8 cellular contexts compared by ENCODE assay signal in genomic region chr20:6636209-6637159, GRCh38.
DNase-seq lines count a peak whose midpoint lies in the region; ATAC-seq and TF ChIP-seq lines count a peak whose summit lies in the region.

No MANE protein-coding gene starts in this region.

- H3K36me3 Mint-ChIP-seq in endodermal cell (ENCODE audit: low read depth), result peaks cover 3% of the 10 kb centered on the region

- peaks cover 28% of the 10 kb centered on the region for H3K4me1 Mint-ChIP-seq in endodermal cell

- CTCF ChIA-PET in HEK293 (lab: Yijun Ruan, JAX), result interaction anchor here (0.7 to 2.8 kb wide), 26 partner anchors 8 to 649 kb away, joined by 3 to 21 read pairs (median 4); no protein-coding TSS in a partner anchor

- DNase-seq in AG20443 (ENCODE audit: low spot score), result peak; percentile 66
- peak; percentile 23 to 36 for DNase-seq in NOMO-1 (lab: John Stamatoyannopoulos, UW; ENCODE audit: unreplicated experiment in 2 of 2)
- DNase-seq in endodermal cell, result peak; percentile 69
- DNase-seq in mucosa of descending colon, result peak in 1 of 3 donors; percentile 61
- no peak for DNase-seq in NCI-H2107 treated with DMSO at 0.1 percent for 48 hours (lab: John Stamatoyannopoulos, UW; ENCODE audit: unreplicated experiment)

- H3K9ac ChIP-seq in endodermal cell (ENCODE audit: extremely low read depth, low read length, poor library complexity, severe bottlenecking), result no peak overlapping the region

- no peaks in the 10 kb centered on the region for H3K36me3 ChIP-seq in HEK293 (ENCODE audit: control insufficient read depth in 2 of 2, insufficient read depth in 1 of 2, low read length in 2 of 2)
- no peaks in the 10 kb centered on the region for H3K36me3 ChIP-seq in endodermal cell (ENCODE audit: control insufficient read depth, insufficient read depth, low read length)
- no peaks in the 10 kb centered on the region for H3K36me3 ChIP-seq in mucosa of descending colon (ENCODE audit: low read depth)

- ATAC-seq in mucosa of descending colon (peak; percentile 89), HG02885 (IDR thresholded peaks at IDR 0.05; ENCODE audit: poor library complexity, unreplicated experiment) (no peak), GM21528 (IDR thresholded peaks at IDR 0.05; ENCODE audit: low FRiP score, unreplicated experiment) (no peak)

- no peaks in the 10 kb centered on the region for H3K4me1 ChIP-seq in HEK293 (ENCODE audit: control insufficient read depth, insufficient read depth, low read length)
- peaks cover 3% of the 10 kb centered on the region for H3K4me1 ChIP-seq in endodermal cell (ENCODE audit: control insufficient read depth, insufficient read depth, low read length)
- H3K4me1 ChIP-seq in mucosa of descending colon (ENCODE audit: low read depth), result peaks cover 13% of the 10 kb centered on the region

- WGBS in endodermal cell (ENCODE audit: insufficient coverage in 1 of 2, insufficient read length in 1 of 2), 2 experiments, result 54 to 66% methylated on average over 6 to 8 of the region's 8 CpGs

- no peaks in the 10 kb centered on the region for H3K27me3 Mint-ChIP-seq in endodermal cell (ENCODE audit: insufficient read depth)

- H3K27ac ChIP-seq in HEK293 (ENCODE audit: extremely low read depth, low read depth, low read length) (no peak overlapping the region), endodermal cell (ENCODE audit: low read depth, low read length) (no peak overlapping the region)

- no peak overlapping the region for H3K4me3 Mint-ChIP-seq in endodermal cell

- no peaks in the 10 kb centered on the region for H3K9me3 ChIP-seq in HEK293 (ENCODE audit: control insufficient read depth, insufficient read depth, low read depth, low read length)
- peaks cover 13% of the 10 kb centered on the region for H3K9me3 ChIP-seq in endodermal cell (ENCODE audit: control insufficient read depth, low read length)
- H3K9me3 ChIP-seq in mucosa of descending colon, result no peaks in the 10 kb centered on the region

- H3K4me3 ChIP-seq in HEK293 (ENCODE audit: low read depth, low read length) (no peak overlapping the region), endodermal cell (ENCODE audit: low read length) (no peak overlapping the region), mucosa of descending colon (no peak overlapping the region)

- no peak overlapping the region for H3K27ac Mint-ChIP-seq in endodermal cell

- H3K9me3 Mint-ChIP-seq in endodermal cell, result peaks cover 6% of the 10 kb centered on the region

- no peak for TF ChIP-seq CTCF in HEK293 (tag by site-specific recombination; IDR thresholded peaks at IDR 0.05)
- peak; percentile 84 for TF ChIP-seq CTCF in endodermal cell (conservative IDR thresholded peaks at IDR 0.05)
- peak; percentile 35 for TF ChIP-seq CTCF in mucosa of descending colon (IDR thresholded peaks at IDR 0.05)

- POLR2A ChIA-PET in HEK293 (lab: Yijun Ruan, JAX), result interaction anchor here (0.8 to 1.2 kb wide), 3 partner anchors 26 to 131 kb away, joined by 3 to 4 read pairs (median 3); no protein-coding TSS in a partner anchor

- intact Hi-C loops in mucosa of descending colon (cut with DNase I, micrococcal nuclease), result loop anchor here in 1 of 2 donors (5.0 kb wide), 2 partner anchors 131 to 181 kb away; partner anchors contain the start of gene BMP2

- H3K27me3 ChIP-seq in endodermal cell (ENCODE audit: control insufficient read depth, insufficient read depth, low read length, poor library complexity, severe bottlenecking), result no peaks in the 10 kb centered on the region

TF ChIP-seq in HEK293, 187 proteins besides CTCF, POLR2A, EP300 and RAD21:
- TF ChIP-seq ZFP37 (tag by site-specific recombination; IDR thresholded peaks at IDR 0.05), result no peak
- TF ChIP-seq ZNF654 (tag by site-specific recombination; IDR thresholded peaks at IDR 0.05; ENCODE audit: low read depth), result peak; percentile 21; the same call in 1 of the 2 replicates
